14 cellular contexts compared by ENCODE assay signal in genomic region chr3:193732827-193733226, GRCh38.
DNase-seq lines count a peak whose midpoint lies in the region; ATAC-seq, FAIRE-seq and TF ChIP-seq lines count a peak whose summit lies in the region.
"Had no signal": no experiment of that assay in that cellular context is flagged by ENCODE, and none has a peak within 500 bp of the region (broad histone marks: within the 10 kb centered on the region; RNA-seq: fewer than 3 reads in every experiment).

No MANE protein-coding gene starts in this region.

- H3K27ac ChIP-seq in HepG2 (ENCODE audit: extremely low read length, insufficient read depth, low read length) = peak overlapping the region; percentile 21
- H3K27ac ChIP-seq in right lobe of liver = no peak overlapping the region
- peak overlapping the region; percentile 43 for H3K27ac ChIP-seq in astrocyte (ENCODE audit: low read depth, low read length)
- H3K27ac ChIP-seq in hepatocyte = peak overlapping the region; percentile 82
- H3K27ac ChIP-seq in RWPE1 = no peak overlapping the region
- no peak overlapping the region for H3K27ac ChIP-seq in neuronal stem cell (replicated peaks; ENCODE audit: low read length)
- H3K27ac ChIP-seq: BLaER1 treated with 17β-estradiol and CSF1 and Interleukin-3, amounts not matched to agents 10 nM and 100 nM had no signal

- peak overlapping the region; percentile 32; the same call in 1 of the 2 replicates for H3K9ac ChIP-seq in HepG2 (ENCODE audit: insufficient read depth, low read depth, low read length)
- peak overlapping the region; percentile 5 for H3K9ac ChIP-seq in astrocyte (ENCODE audit: low read length)
- no peak overlapping the region for H3K9ac ChIP-seq in neuronal stem cell (ENCODE audit: low read depth, low read length, poor library complexity)
- H3K9ac ChIP-seq: BLaER1 treated with 17β-estradiol and CSF1 and Interleukin-3, amounts not matched to agents 10 nM and 100 nM had no signal

- ATAC-seq in HepG2 = peak; percentile 24
- no peak for ATAC-seq in right lobe of liver
- ATAC-seq: GM12878 had no signal

- no peaks in the 10 kb centered on the region for H3K36me3 Mint-ChIP-seq in astrocyte (ENCODE audit: low read depth, unreplicated experiment)
- no peaks in the 10 kb centered on the region for H3K36me3 Mint-ChIP-seq in Calu3 (ENCODE audit: insufficient read depth, unreplicated experiment)
- H3K36me3 Mint-ChIP-seq: CD4-positive, CD25-positive, alpha-beta regulatory T cell had no signal

- H2AFZ ChIP-seq in HepG2 (ENCODE audit: low read length) (no peak overlapping the region), astrocyte (ENCODE audit: low read depth, low read length) (no peak overlapping the region), hepatocyte (no peak overlapping the region), neuronal stem cell (ENCODE audit: low read length) (no peak overlapping the region)

- H3K23ac ChIP-seq in neuronal stem cell (ENCODE audit: low read depth, low read length, poor library complexity) = no peak overlapping the region

- TF ChIP-seq RAD21 in HepG2 (CRISPR knock-in tag; IDR thresholded peaks at IDR 0.05) = no peak

- no peak overlapping the region for H3K4ac ChIP-seq in neuronal stem cell (ENCODE audit: low read length)

- H3K4me1 Mint-ChIP-seq in astrocyte (ENCODE audit: low read depth, unreplicated experiment) (peaks cover 8% of the 10 kb centered on the region), Calu3 (ENCODE audit: low read depth, unreplicated experiment) (peaks cover 11% of the 10 kb centered on the region)
- H3K4me1 Mint-ChIP-seq: CD4-positive, CD25-positive, alpha-beta regulatory T cell had no signal

- H3K27me3 ChIP-seq in HepG2 (ENCODE audit: control insufficient read depth in 1 of 2, insufficient read depth in 2 of 2, low read length in 2 of 2) = peaks cover 0 to 1% of the 10 kb centered on the region in 2 experiments; a peak in 1 of 5 replicates
- H3K27me3 ChIP-seq in right lobe of liver = no peaks in the 10 kb centered on the region
- H3K27me3 ChIP-seq in astrocyte (ENCODE audit: insufficient read depth, low read length) = peaks cover 3% of the 10 kb centered on the region
- H3K27me3 ChIP-seq in hepatocyte = no peaks in the 10 kb centered on the region
- no peaks in the 10 kb centered on the region for H3K27me3 ChIP-seq in neuronal stem cell (ENCODE audit: control insufficient read depth in 3 of 3, insufficient read depth in 3 of 3, low read depth in 1 of 3, low read length in 3 of 3)
- H3K27me3 ChIP-seq: BLaER1 treated with 17β-estradiol and CSF1 and Interleukin-3, amounts not matched to agents 10 nM and 100 nM had no signal

- no peak overlapping the region for H2BK5ac ChIP-seq in neuronal stem cell (ENCODE audit: low read length)

- 50% methylated on average over 2 of the region's 2 CpGs for WGBS in HepG2 (ENCODE audit: low lambda C conversion rate)
- whole genome bisulfite sequencing in right lobe of liver (ENCODE audit: insufficient coverage, low coverage, low lambda C conversion rate, missing lambda C conversion rate) = 100% methylated on average over 2 of the region's 2 CpGs
- 85% methylated on average over 2 of the region's 2 CpGs for WGBS in hepatocyte (ENCODE audit: low lambda C conversion rate, missing lambda C conversion rate)
- WGBS in neuronal stem cell (ENCODE audit: extremely low coverage in 2 of 2, insufficient read length in 2 of 2, insufficient replicate concordance in 1 of 2), 2 donors = no CpG with 5 or more reads among the region's 2 CpGs

- H3K36me3 ChIP-seq in HepG2 (replicated peaks in 1 of 2; ENCODE audit: control insufficient read depth in 1 of 2, insufficient read depth in 2 of 2, low read length in 2 of 2) (no peaks in the 10 kb centered on the region), right lobe of liver (no peaks in the 10 kb centered on the region), astrocyte (ENCODE audit: insufficient read depth, low read length) (no peaks in the 10 kb centered on the region), hepatocyte (replicated peaks; ENCODE audit: insufficient read depth, low read depth) (no peaks in the 10 kb centered on the region), neuronal stem cell (replicated peaks in 1 of 2; ENCODE audit: control insufficient read depth in 2 of 2, insufficient read depth in 2 of 2, low read length in 2 of 2) (no peaks in the 10 kb centered on the region)
- H3K36me3 ChIP-seq: BLaER1 treated with 17β-estradiol and CSF1 and Interleukin-3, amounts not matched to agents 10 nM and 100 nM had no signal

- no peak for TF ChIP-seq CTCF in HepG2 (CRISPR knock-in tag; IDR thresholded peaks at IDR 0.05)
- no peak for TF ChIP-seq CTCF in right lobe of liver (IDR thresholded peaks at IDR 0.05)
- no peak for TF ChIP-seq CTCF in astrocyte (IDR thresholded peaks at IDR 0.05; ENCODE audit: insufficient read depth, low read depth, low read length)
- no peak for TF ChIP-seq CTCF in hepatocyte (IDR thresholded peaks at IDR 0.05; ENCODE audit: poor library complexity)
- no peak for TF ChIP-seq CTCF in RWPE1 (conservative IDR thresholded peaks at IDR 0.05; ENCODE audit: low read depth)
- TF ChIP-seq CTCF in Calu3 (IDR thresholded peaks at IDR 0.05; ENCODE audit: unreplicated experiment) = no peak

- no peaks in the 10 kb centered on the region for H4K20me1 ChIP-seq in HepG2 (ENCODE audit: insufficient read depth, low read length)
- H4K20me1 ChIP-seq in astrocyte (ENCODE audit: insufficient read depth, low read length) = no peaks in the 10 kb centered on the region
- no peaks in the 10 kb centered on the region for H4K20me1 ChIP-seq in hepatocyte (ENCODE audit: insufficient read depth, poor library complexity, severe bottlenecking)
- H4K20me1 ChIP-seq: BLaER1 treated with 17β-estradiol and CSF1 and Interleukin-3, amounts not matched to agents 10 nM and 100 nM had no signal

- H3K4me3 Mint-ChIP-seq in astrocyte (ENCODE audit: unreplicated experiment) (no peak overlapping the region), Calu3 (ENCODE audit: low read depth, unreplicated experiment) (no peak overlapping the region)
- H3K4me3 Mint-ChIP-seq: CD4-positive, CD25-positive, alpha-beta regulatory T cell; H9 had no signal

- H3K18ac ChIP-seq in neuronal stem cell (ENCODE audit: low read length) = no peak overlapping the region

- no peak overlapping the region for H4K91ac ChIP-seq in neuronal stem cell (ENCODE audit: low read depth, low read length, poor library complexity)

- CTCF ChIA-PET in HepG2 (lab: Yijun Ruan, JAX; ENCODE audit: low intra/inter-chr PET ratio, low total read pairs) = no interaction called here
- CTCF ChIA-PET in RWPE1 (lab: Yijun Ruan, JAX) = interaction anchor here (0.5 to 0.9 kb wide), 3 partner anchors 14 to 757 kb away, joined by 3 to 4 read pairs (median 4); no protein-coding TSS in a partner anchor
- CTCF ChIA-PET in Calu3 (lab: Charles Lee) = interaction anchor here (0.6 to 2.0 kb wide), 4 partner anchors 11 to 846 kb away, joined by 3 to 11 read pairs (median 6); no protein-coding TSS in a partner anchor

- H3K27me3 Mint-ChIP-seq in astrocyte (ENCODE audit: low read depth, unreplicated experiment) = peaks cover 51% of the 10 kb centered on the region
- H3K27me3 Mint-ChIP-seq in Calu3 (ENCODE audit: unreplicated experiment) = no peaks in the 10 kb centered on the region

- FAIRE-seq in HepG2 (lab: Jason Lieb, UNC) (no peak), astrocyte (lab: Jason Lieb, UNC) (no peak), frontal cortex (lab: Jason Lieb, UNC) (no peak)
- FAIRE-seq: GM12878, GM18507 had no signal

- TF ChIP-seq POLR2A in HepG2 (IDR thresholded peaks at IDR 0.05; ENCODE audit: insufficient read depth in 1 of 2, low read depth in 2 of 2, low read length in 2 of 2) = no peak
- TF ChIP-seq POLR2A in right lobe of liver (IDR thresholded peaks at IDR 0.05) = no peak

- H3K9me3 ChIP-seq in HepG2 (ENCODE audit: low read length) (no peaks in the 10 kb centered on the region), right lobe of liver (no peaks in the 10 kb centered on the region), astrocyte (ENCODE audit: insufficient read depth, low read depth, low read length) (no peaks in the 10 kb centered on the region), hepatocyte (ENCODE audit: low read depth) (no peaks in the 10 kb centered on the region), neuronal stem cell (replicated peaks in 1 of 2; ENCODE audit: control insufficient read depth in 2 of 2, insufficient read depth in 1 of 2, low read depth in 1 of 2, low read length in 2 of 2) (peaks cover 0 to 1% of the 10 kb centered on the region in 2 donors)
- H3K9me3 ChIP-seq: BLaER1 treated with 17β-estradiol and CSF1 and Interleukin-3, amounts not matched to agents 10 nM and 100 nM had no signal

- H2AK5ac ChIP-seq in neuronal stem cell (ENCODE audit: low read depth, low read length) = no peak overlapping the region

- BruUV-seq in HepG2 (replicated peaks; lab: Mats Ljungman, UMichigan) (TSS peak; percentile 89), Calu3 (replicated peaks; lab: Mats Ljungman, UMichigan) (no TSS peak)

- H2BK120ac ChIP-seq in neuronal stem cell (ENCODE audit: low read depth, low read length) = no peak overlapping the region

- H3K14ac ChIP-seq in neuronal stem cell (ENCODE audit: low read length) = no peak overlapping the region

- no peaks in the 10 kb centered on the region for H3K79me2 ChIP-seq in HepG2 (ENCODE audit: insufficient read depth, low read length)
- H3K79me2 ChIP-seq in astrocyte (ENCODE audit: insufficient read depth, low read length) = no peaks in the 10 kb centered on the region
- H3K79me2 ChIP-seq in hepatocyte = no peaks in the 10 kb centered on the region

- H3K9me2 ChIP-seq in hepatocyte (replicated peaks; ENCODE audit: insufficient read depth) = no peaks in the 10 kb centered on the region

- intact Hi-C loops in HepG2 (cut with micrococcal nuclease; ENCODE audit: unreplicated experiment) (loop anchor here (1.0 kb wide), 3 partner anchors 11 to 44 kb away; no protein-coding TSS in a partner anchor), right lobe of liver (cut with DNase I) (no loop called here), Calu3 (cut with micrococcal nuclease; ENCODE audit: unreplicated experiment) (no loop called here)

- H3K27ac Mint-ChIP-seq in astrocyte (ENCODE audit: unreplicated experiment) = no peak overlapping the region
- no peak overlapping the region for H3K27ac Mint-ChIP-seq in Calu3 (ENCODE audit: unreplicated experiment)
- H3K27ac Mint-ChIP-seq: CD4-positive, CD25-positive, alpha-beta regulatory T cell; H9 had no signal

- H3K4me2 ChIP-seq in HepG2 (ENCODE audit: low read depth, low read length) (peak overlapping the region; percentile 58), astrocyte (ENCODE audit: low read length) (peak overlapping the region; percentile 41), hepatocyte (no peak overlapping the region), neuronal stem cell (ENCODE audit: insufficient read depth, low read length, poor library complexity, severe bottlenecking) (no peak overlapping the region)
- H3K4me2 ChIP-seq: BLaER1 treated with 17β-estradiol and CSF1 and Interleukin-3, amounts not matched to agents 10 nM and 100 nM had no signal

- H3K79me1 ChIP-seq in neuronal stem cell (ENCODE audit: low read depth, low read length) = no peaks in the 10 kb centered on the region

- DNase-seq in HepG2 (ENCODE audit: low spot score) (no peak), right lobe of liver (no peak), astrocyte (ENCODE audit: low read depth) (no peak), hepatocyte (ENCODE audit: low spot score) (no peak), RWPE1 (ENCODE audit: low spot score) (no peak), neuronal stem cell (ENCODE audit: low spot score) (no peak), frontal cortex (ENCODE audit: low spot score in 2 of 2) (no peak), Calu3 (no peak)
- DNase-seq: CD4-positive, CD25-positive, alpha-beta regulatory T cell; DMS79; H9 had no signal

- H3K9me3 Mint-ChIP-seq in astrocyte (ENCODE audit: unreplicated experiment) = peaks cover 6% of the 10 kb centered on the region
- H3K9me3 Mint-ChIP-seq in Calu3 (ENCODE audit: low read depth, unreplicated experiment) = no peaks in the 10 kb centered on the region
- H3K9me3 Mint-ChIP-seq: CD4-positive, CD25-positive, alpha-beta regulatory T cell; H9 had no signal

- H4K8ac ChIP-seq in neuronal stem cell (ENCODE audit: low read depth, low read length) = no peak overlapping the region

- TF ChIP-seq EP300 in HepG2 (IDR thresholded peaks at IDR 0.05; ENCODE audit: low read depth in 2 of 2, low read length in 2 of 2) = no peak
- TF ChIP-seq EP300 in HepG2 (CRISPR knock-in tag; IDR thresholded peaks at IDR 0.05; ENCODE audit: borderline replicate concordance) = no peak

- in situ Hi-C loops in HepG2 (cut with HindIII; ENCODE audit: extremely low pct_ligation_motif_present, low pct_unique_long_range_greater_than_20kb) = no loop called here

- no peak overlapping the region for H2BK12ac ChIP-seq in neuronal stem cell (ENCODE audit: low read length)

- H3K4me1 ChIP-seq in HepG2 (ENCODE audit: insufficient read depth, low read length) (peaks cover 59% of the 10 kb centered on the region), right lobe of liver (peaks cover 0 to 3% (median 0%) of the 10 kb centered on the region in 4 donors), astrocyte (ENCODE audit: insufficient read depth, low read length) (peaks cover 12% of the 10 kb centered on the region), hepatocyte (ENCODE audit: insufficient read depth) (peaks cover 14% of the 10 kb centered on the region), neuronal stem cell (ENCODE audit: control insufficient read depth in 2 of 2, insufficient read depth in 1 of 2, low read depth in 1 of 2, low read length in 2 of 2) (peaks cover 25 to 34% of the 10 kb centered on the region in 2 donors)
- H3K4me1 ChIP-seq: BLaER1 treated with 17β-estradiol and CSF1 and Interleukin-3, amounts not matched to agents 10 nM and 100 nM had no signal

- H3K4me3 ChIP-seq in HepG2 (replicated peaks in 1 of 3; ENCODE audit: insufficient read depth in 1 of 3, low read depth in 2 of 3, low read length in 3 of 3) (peak overlapping the region in 1 of 3 experiments; percentile 17; a peak in 1 of 6 replicates), right lobe of liver (no peak overlapping the region), astrocyte (ENCODE audit: insufficient read depth, low read depth, low read length) (no peak overlapping the region), hepatocyte (no peak overlapping the region), neuronal stem cell (ENCODE audit: low read length in 2 of 2) (no peak overlapping the region)
- H3K4me3 ChIP-seq: BLaER1 treated with 17β-estradiol and CSF1 and Interleukin-3, amounts not matched to agents 10 nM and 100 nM; GM12878 had no signal

- H2BK15ac ChIP-seq in neuronal stem cell (ENCODE audit: low read length) = no peak overlapping the region

- POLR2A ChIA-PET in HepG2 (lab: Yijun Ruan, JAX) = interaction anchor here (0.7 to 4.3 kb wide), 6 partner anchors 11 to 407 kb away, joined by 3 to 44 read pairs (median 4); no protein-coding TSS in a partner anchor
- POLR2A ChIA-PET in RWPE1 (lab: Yijun Ruan, JAX; ENCODE audit: low non-redundant PET) = no interaction called here

Comparison
In these comparisons a context has a peak if more than half of its experiments do, and no peak if none do; other contexts are left out.
1. H3K27ac ChIP-seq: peak in HepG2 (single experiment), astrocyte (single experiment) and hepatocyte (single experiment); none in right lobe of liver (0 of 3), RWPE1 (single experiment) and neuronal stem cell (single experiment).
2. H3K4me2 ChIP-seq: peak in HepG2 (single experiment) and astrocyte (single experiment); none in hepatocyte (single experiment) and neuronal stem cell (single experiment).